ENCODE assay signal across 8 cellular contexts in genomic region chr9:136790640-136791465, GRCh38. TPM values are rescaled to one million over a fixed set of nuclear protein-coding genes. Genes with fewer than 3 reads are reported as not detected.
DNase-seq lines count a peak whose midpoint lies in the region; ATAC-seq and TF ChIP-seq lines count a peak whose summit lies in the region.

TSS of gene TMEM141 (plus strand) at chr9:136791344. CDS start at chr9:136791371, 27 bp downstream.

- H3K27ac Mint-ChIP-seq in WTC11: peak within 1 kb of the TSS; percentile 88

- ATAC-seq in GM18909 (IDR thresholded peaks at IDR 0.05; ENCODE audit: poor library complexity, unreplicated experiment) (peak; percentile 85), HG03175 (IDR thresholded peaks at IDR 0.05; ENCODE audit: unreplicated experiment) (peak; percentile 84), WTC11 (peak; percentile 92)

- H3K4me3 ChIP-seq in AG04449 (ENCODE audit: low read depth, low read length): peak within 1 kb of the TSS; percentile 94
- H3K4me3 ChIP-seq in cardiac fibroblast (replicated peaks in 1 of 2; ENCODE audit: low read depth in 2 of 2, low read length in 2 of 2): peak within 1 kb of the TSS; percentile 92 to 99

- H3K27me3 Mint-ChIP-seq in WTC11 (ENCODE audit: low read depth): peaks cover 4% of the 10 kb centered on the region; the same call in 1 of the 2 replicates

- POLR2A ChIA-PET in AG04449 (lab: Yijun Ruan, JAX) (interaction anchor here (0.6 to 1.1 kb wide), 2 partner anchors 9 to 63 kb away, joined by 3 to 5 read pairs; no protein-coding TSS in a partner anchor), WTC11 (lab: Charles Lee) (interaction anchor here (1.0 kb wide), 1 partner anchor 30 kb away, joined by 4 read pairs; no protein-coding TSS in a partner anchor)

- peak within 1 kb of the TSS; percentile 78 for H3K4me3 Mint-ChIP-seq in WTC11

- DNase-seq in AG04449 (ENCODE audit: low read depth, low spot score) (peak; percentile 93), NCI-H226 (peak; percentile 95), WTC11 (ENCODE audit: low spot score) (peak; percentile 100), cardiac fibroblast (ENCODE audit: low read depth in 2 of 2) (peak; percentile 100), iPS-NIHi7 (ENCODE audit: extremely low spot score) (peak; percentile 94), smooth muscle cell of the brain vasculature (ENCODE audit: low read depth, low spot score) (peak; percentile 98)

- H3K9me3 Mint-ChIP-seq in WTC11: no peaks in the 10 kb centered on the region

- H3K36me3 Mint-ChIP-seq in WTC11: peaks cover 3% of the 10 kb centered on the region; the same call in 1 of the 2 replicates

- TF ChIP-seq CTCF in AG04449 (IDR thresholded peaks at IDR 0.05; ENCODE audit: insufficient read depth, low read length, missing control alignments) (no peak), WTC11 (IDR thresholded peaks at IDR 0.05) (no peak), cardiac fibroblast (IDR thresholded peaks at IDR 0.05; ENCODE audit: low read depth, low read length) (no peak)

- CTCF ChIA-PET in AG04449 (lab: Yijun Ruan, JAX) (interaction anchor here (0.6 to 7.0 kb wide), 11 partner anchors 10 to 275 kb away, joined by 3 to 101 read pairs (median 3); partner anchors contain the start of genes NPDC1 and RABL6), WTC11 (lab: Charles Lee) (interaction anchor here (0.5 to 3.1 kb wide), 25 partner anchors 10 to 739 kb away, joined by 3 to 28 read pairs (median 4); partner anchors contain the start of genes AJM1, LCN8, NPDC1 and RABL6)

- H3K4me1 Mint-ChIP-seq in WTC11: peaks cover 19% of the 10 kb centered on the region

TF ChIP-seq in WTC11, 78 proteins besides CTCF, POLR2A, EP300 and RAD21:
- TF ChIP-seq EMX1 (CRISPR knock-in tag; IDR thresholded peaks at IDR 0.05) (no peak), E2F5 (CRISPR knock-in tag; IDR thresholded peaks at IDR 0.05) (peak; percentile 15; the same call in 1 of the 2 replicates), MYBL2 (CRISPR knock-in tag; IDR thresholded peaks at IDR 0.05) (no peak), HMGXB4 (CRISPR knock-in tag; IDR thresholded peaks at IDR 0.05) (no peak; the same call in 1 of the 2 replicates), USF1 (CRISPR knock-in tag; IDR thresholded peaks at IDR 0.05) (no peak), ZBTB43 (CRISPR knock-in tag; IDR thresholded peaks at IDR 0.05) (no peak), NFATC4 (CRISPR knock-in tag; IDR thresholded peaks at IDR 0.05) (no peak), SP1 (CRISPR knock-in tag; conservative IDR thresholded peaks at IDR 0.05) (peak; percentile 67; the same call in 1 of the 2 replicates), ZNF263 (CRISPR knock-in tag; IDR thresholded peaks at IDR 0.05; ENCODE audit: low read depth) (no peak), ZMAT4 (CRISPR knock-in tag; IDR thresholded peaks at IDR 0.05) (no peak)

RNA-seq across cellular contexts. Expression of gene TMEM141, which starts in this region (rescaled TPM):
- total RNA-seq in WTC11 (2021): 72.0 to 86.7 TPM (median 86.1 TPM) in 3 replicates

Comparison
In these comparisons a context has a peak if more than half of its experiments do, and no peak if none do; other contexts are left out.
1. Peak in every context shown above with its lines: DNase-seq, ATAC-seq and H3K4me3 ChIP-seq.